ENCODE assay signal across 18 cellular contexts in genomic region chr10:130027716-130028464, GRCh38.
DNase-seq lines count a peak whose midpoint lies in the region; ATAC-seq and TF ChIP-seq lines count a peak whose summit lies in the region.
"Had no signal": no experiment of that assay in that cellular context is flagged by ENCODE, and none has a peak within 500 bp of the region (broad histone marks: within the 10 kb centered on the region; RNA-seq: fewer than 3 reads in every experiment).

No MANE protein-coding gene starts in this region.

- H3K4me3 ChIP-seq in breast epithelium (no peak overlapping the region), fibroblast of the aortic adventitia (ENCODE audit: low read depth, low read length) (no peak overlapping the region), upper lobe of right lung (no peak overlapping the region)
- H3K4me3 ChIP-seq: gastrocnemius medialis, lower lobe of right lung, transverse colon had no signal

- H3K27me3 ChIP-seq in breast epithelium (no peaks in the 10 kb centered on the region), upper lobe of right lung (no peaks in the 10 kb centered on the region)
- H3K27me3 ChIP-seq: transverse colon had no signal

- H3K9me3 ChIP-seq in breast epithelium = no peaks in the 10 kb centered on the region
- no peaks in the 10 kb centered on the region for H3K9me3 ChIP-seq in upper lobe of right lung
- H3K9me3 ChIP-seq: gastrocnemius medialis, lower lobe of right lung, transverse colon had no signal

- peak; percentile 78 for DNase-seq in MCF 10A (ENCODE audit: unreplicated experiment)
- DNase-seq in breast epithelium (ENCODE audit: low spot score in 2 of 2) = no peak
- DNase-seq in NCI-H1092 (lab: John Stamatoyannopoulos, UW) = peak; percentile 44
- peak; percentile 23 for DNase-seq in fibroblast of the aortic adventitia (ENCODE audit: low read depth)
- peak; percentile 65 for DNase-seq in upper lobe of right lung
- DNase-seq in GM10266 (ENCODE audit: extremely low spot score) = no peak
- no peak for DNase-seq in stimulated activated naive B cell treated with anti-CD40 and anti-IgM and Interleukin-4, amounts not matched to agents 10 μg/mL and 1 μg/mL and 100 μg/mL, for 72 hours
- DNase-seq: activated CD8-positive, alpha-beta T cell treated with anti-CD3 and anti-CD28 coated beads, Interleukin-2, amount 10 ng/mL, durations not matched to agents 7 days and 5 days; amniotic stem cell; gastrocnemius medialis; lower lobe of right lung; NCI-H2107; stimulated activated CD8-positive, alpha-beta memory T cell treated with anti-CD3 and anti-CD28 coated beads, Interleukin-4, amount 100 ng/mL, for 48 hours; transverse colon had no signal

- ATAC-seq in upper lobe of right lung (peak; percentile 33), HG03108 (IDR thresholded peaks at IDR 0.05; ENCODE audit: unreplicated experiment) (no peak)
- ATAC-seq in stimulated activated naive B cell treated with anti-CD40 and anti-IgM and Interleukin-4, amounts not matched to agents 10 μg/mL and 1 μg/mL and 100 μg/mL, for 72 hours (replicated peaks) = no peak
- ATAC-seq: activated CD8-positive, alpha-beta T cell treated with anti-CD3 and anti-CD28 coated beads, Interleukin-2, amount 10 ng/mL, durations not matched to agents 7 days and 5 days; activated T-helper 17 cell treated with anti-CD3 and anti-CD28 coated beads, Interleukin-2, amount 50 U/mL, for 72 hours; gastrocnemius medialis had no signal

- no peaks in the 10 kb centered on the region for H3K27me3 Mint-ChIP-seq in MCF 10A (ENCODE audit: insufficient read depth, unreplicated experiment)
- no peaks in the 10 kb centered on the region for H3K27me3 Mint-ChIP-seq in stimulated activated naive B cell treated with anti-CD40 and anti-IgM and Interleukin-4, amounts not matched to agents 10 μg/mL and 1 μg/mL and 100 μg/mL, for 72 hours

- H3K27ac ChIP-seq in breast epithelium = no peak overlapping the region
- H3K27ac ChIP-seq in upper lobe of right lung = no peak overlapping the region
- H3K27ac ChIP-seq: gastrocnemius medialis, HL-60, lower lobe of right lung, transverse colon, VCaP had no signal

- no peaks in the 10 kb centered on the region for H3K36me3 Mint-ChIP-seq in MCF 10A (ENCODE audit: insufficient read depth, unreplicated experiment)
- no peaks in the 10 kb centered on the region for H3K36me3 Mint-ChIP-seq in stimulated activated naive B cell treated with anti-CD40 and anti-IgM and Interleukin-4, amounts not matched to agents 10 μg/mL and 1 μg/mL and 100 μg/mL, for 72 hours

- intact Hi-C loops in MCF 10A (cut with micrococcal nuclease) = no loop called here
- intact Hi-C loops in breast epithelium (cut with DNase I; ENCODE audit: low total_unique reads) = no loop called here
- intact Hi-C loops in upper lobe of right lung (cut with DNase I) = no loop called here

- POLR2A ChIA-PET in MCF 10A (lab: Yijun Ruan, JAX) = no interaction called here

- no peak for TF ChIP-seq POLR2A in breast epithelium (IDR thresholded peaks at IDR 0.05)

- no TSS peak for BruUV-seq in MCF 10A (replicated peaks; lab: Mats Ljungman, UMichigan)

- H3K27ac Mint-ChIP-seq in MCF 10A (ENCODE audit: low read depth, unreplicated experiment) = no peak overlapping the region
- H3K27ac Mint-ChIP-seq in stimulated activated naive B cell treated with anti-CD40 and anti-IgM and Interleukin-4, amounts not matched to agents 10 μg/mL and 1 μg/mL and 100 μg/mL, for 72 hours = no peak overlapping the region
- H3K27ac Mint-ChIP-seq: activated CD8-positive, alpha-beta T cell treated with anti-CD3 and anti-CD28 coated beads, Interleukin-2, amount 10 ng/mL, durations not matched to agents 7 days and 5 days; activated T-helper 17 cell treated with anti-CD3 and anti-CD28 coated beads, Interleukin-2, amount 50 U/mL, for 72 hours had no signal

- no peak overlapping the region for H3K4me3 Mint-ChIP-seq in MCF 10A (ENCODE audit: unreplicated experiment)
- H3K4me3 Mint-ChIP-seq in stimulated activated naive B cell treated with anti-CD40 and anti-IgM and Interleukin-4, amounts not matched to agents 10 μg/mL and 1 μg/mL and 100 μg/mL, for 72 hours = no peak overlapping the region
- H3K4me3 Mint-ChIP-seq: activated CD8-positive, alpha-beta T cell treated with anti-CD3 and anti-CD28 coated beads, Interleukin-2, amount 10 ng/mL, durations not matched to agents 7 days and 5 days; activated T-helper 17 cell treated with anti-CD3 and anti-CD28 coated beads, Interleukin-2, amount 50 U/mL, for 72 hours had no signal

- peaks cover 14% of the 10 kb centered on the region for H3K9me3 Mint-ChIP-seq in MCF 10A (ENCODE audit: unreplicated experiment)
- H3K9me3 Mint-ChIP-seq in stimulated activated naive B cell treated with anti-CD40 and anti-IgM and Interleukin-4, amounts not matched to agents 10 μg/mL and 1 μg/mL and 100 μg/mL, for 72 hours = peaks cover 0 to 3% of the 10 kb centered on the region in 2 donors
- H3K9me3 Mint-ChIP-seq: activated T-helper 17 cell treated with anti-CD3 and anti-CD28 coated beads, Interleukin-2, amount 50 U/mL, for 72 hours had no signal

- TF ChIP-seq CTCF in MCF 10A (IDR thresholded peaks at IDR 0.05; ENCODE audit: unreplicated experiment) (no peak), breast epithelium (IDR thresholded peaks at IDR 0.05) (no peak), fibroblast of the aortic adventitia (IDR thresholded peaks at IDR 0.05; ENCODE audit: insufficient read depth, low read length) (no peak), upper lobe of right lung (IDR thresholded peaks at IDR 0.05) (no peak), GM10266 (IDR thresholded peaks at IDR 0.05; ENCODE audit: control insufficient read depth, insufficient read depth, low read depth, missing control alignments) (no peak)

- H3K4me1 ChIP-seq in breast epithelium (no peaks in the 10 kb centered on the region), upper lobe of right lung (no peaks in the 10 kb centered on the region)
- H3K4me1 ChIP-seq: gastrocnemius medialis, lower lobe of right lung, transverse colon had no signal

- CTCF ChIA-PET in MCF 10A (lab: Yijun Ruan, JAX) = no interaction called here

- peaks cover 12% of the 10 kb centered on the region for H3K4me1 Mint-ChIP-seq in MCF 10A (ENCODE audit: insufficient read depth, unreplicated experiment)
- H3K4me1 Mint-ChIP-seq in stimulated activated naive B cell treated with anti-CD40 and anti-IgM and Interleukin-4, amounts not matched to agents 10 μg/mL and 1 μg/mL and 100 μg/mL, for 72 hours = no peaks in the 10 kb centered on the region
- H3K4me1 Mint-ChIP-seq: activated T-helper 17 cell treated with anti-CD3 and anti-CD28 coated beads, Interleukin-2, amount 50 U/mL, for 72 hours had no signal

- H3K36me3 ChIP-seq in breast epithelium (no peaks in the 10 kb centered on the region), upper lobe of right lung (no peaks in the 10 kb centered on the region)
- H3K36me3 ChIP-seq: gastrocnemius medialis, lower lobe of right lung, transverse colon had no signal

Comparison
In these comparisons a context has a peak if more than half of its experiments do, and no peak if none do; other contexts are left out.
1. DNase-seq: peak in MCF 10A (single experiment), NCI-H1092 (single experiment), fibroblast of the aortic adventitia (single experiment) and upper lobe of right lung (single experiment); none in breast epithelium (0 of 2), GM10266 (single experiment) and stimulated activated naive B cell treated with anti-CD40 and anti-IgM and Interleukin-4, amounts not matched to agents 10 μg/mL and 1 μg/mL and 100 μg/mL, for 72 hours (single experiment).